Comparison of ENCODE assay signal across 22 cellular contexts in the genomic region with DNA sequence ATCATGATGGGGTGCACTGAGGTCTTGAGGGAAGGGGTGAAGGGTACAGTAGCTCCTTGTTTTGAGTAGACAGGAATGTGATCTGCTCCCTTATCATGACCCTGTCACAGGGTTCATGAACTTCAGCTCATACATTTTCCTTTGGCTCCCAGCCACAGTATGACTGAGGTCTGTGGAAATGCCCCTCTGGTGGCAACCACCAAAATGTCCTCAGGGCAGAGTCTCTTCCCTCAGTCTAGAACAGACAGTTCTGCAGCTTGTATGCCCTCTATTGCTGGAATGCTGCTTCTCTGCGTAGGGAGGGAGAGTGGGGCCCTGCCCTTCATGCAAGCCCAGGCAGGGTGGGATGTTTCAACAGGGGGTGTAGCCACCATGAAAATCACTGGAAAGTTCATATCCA. TPM values are rescaled to one million over a fixed set of nuclear protein-coding genes. Genes with fewer than 3 reads are reported as not detected.
DNase-seq lines count a peak whose midpoint lies in the region; ATAC-seq, FAIRE-seq and TF ChIP-seq lines count a peak whose summit lies in the region.
"Had no signal": no experiment of that assay in that cellular context is flagged by ENCODE, and none has a peak within 500 bp of the region (broad histone marks: within the 10 kb centered on the region; RNA-seq: fewer than 3 reads in every experiment).

No MANE protein-coding gene starts in this region.

- POLR2A ChIA-PET in RWPE1 (lab: Yijun Ruan, JAX; ENCODE audit: low non-redundant PET): no interaction called here

- no peak for ATAC-seq in stimulated activated effector memory CD8-positive, alpha-beta T cell treated with anti-CD3 and anti-CD28 coated beads, Interleukin-12 subunit alpha, Interleukin-12 subunit beta, amount 100 ng/mL, for 72 hours

- H3K4me3 ChIP-seq in bronchial epithelial cell (ENCODE audit: low read depth, low read length): no peak overlapping the region
- H3K4me3 ChIP-seq: GM23338 had no signal

- TF ChIP-seq CTCF in RWPE1 (conservative IDR thresholded peaks at IDR 0.05; ENCODE audit: low read depth) (no peak), bronchial epithelial cell (IDR thresholded peaks at IDR 0.05; ENCODE audit: insufficient read depth, low read length, severe bottlenecking) (no peak), neural crest cell (conservative IDR thresholded peaks at IDR 0.05) (no peak)

- no peak overlapping the region for H3K27ac ChIP-seq in RWPE1
- H3K27ac ChIP-seq: HL-60 had no signal

- DNase-seq in ELR (ENCODE audit: low read depth) (peak; percentile 6), RWPE1 (ENCODE audit: low spot score) (peak; percentile 17), bronchial epithelial cell (ENCODE audit: low read depth) (peak; percentile 48), neural crest cell (ENCODE audit: low read depth, low spot score) (no peak), KBM-7 (no peak), D341Med (ENCODE audit: low spot score) (no peak)
- DNase-seq in stimulated activated effector memory CD8-positive, alpha-beta T cell treated with anti-CD3 and anti-CD28 coated beads, Interleukin-12 subunit alpha, Interleukin-12 subunit beta, amount 100 ng/mL, for 72 hours (ENCODE audit: low spot score in 2 of 2): no peak
- DNase-seq: ACHN; BE2C; C1 segment of cervical spinal cord; CD4-positive, CD25-positive, alpha-beta regulatory T cell; CD8-positive, alpha-beta memory T cell; COR-L47; DMS79; HCEC 1CT had no signal

- H3K27me3 ChIP-seq in bronchial epithelial cell (ENCODE audit: control insufficient read depth, insufficient read depth, low read length): no peaks in the 10 kb centered on the region
- H3K27me3 ChIP-seq: BE2C had no signal

- peaks cover 9% of the 10 kb centered on the region for H3K36me3 Mint-ChIP-seq in neural crest cell (ENCODE audit: low read depth)
- no peaks in the 10 kb centered on the region for H3K36me3 Mint-ChIP-seq in stimulated activated effector memory CD8-positive, alpha-beta T cell treated with anti-CD3 and anti-CD28 coated beads, Interleukin-12 subunit alpha, Interleukin-12 subunit beta, amount 100 ng/mL, for 72 hours
- H3K36me3 Mint-ChIP-seq: CD4-positive, CD25-positive, alpha-beta regulatory T cell; CD8-positive, alpha-beta memory T cell had no signal

- H3K4me1 Mint-ChIP-seq in neural crest cell: no peaks in the 10 kb centered on the region
- no peaks in the 10 kb centered on the region for H3K4me1 Mint-ChIP-seq in stimulated activated effector memory CD8-positive, alpha-beta T cell treated with anti-CD3 and anti-CD28 coated beads, Interleukin-12 subunit alpha, Interleukin-12 subunit beta, amount 100 ng/mL, for 72 hours
- H3K4me1 Mint-ChIP-seq: CD4-positive, CD25-positive, alpha-beta regulatory T cell; CD8-positive, alpha-beta memory T cell; GM23338 had no signal

- peak overlapping the region; percentile 39 for H3K27ac Mint-ChIP-seq in neural crest cell (ENCODE audit: unreplicated experiment)
- no peak overlapping the region for H3K27ac Mint-ChIP-seq in stimulated activated effector memory CD8-positive, alpha-beta T cell treated with anti-CD3 and anti-CD28 coated beads, Interleukin-12 subunit alpha, Interleukin-12 subunit beta, amount 100 ng/mL, for 72 hours
- H3K27ac Mint-ChIP-seq: CD8-positive, alpha-beta memory T cell; GM23338 had no signal

- no peak overlapping the region for H3K4me3 Mint-ChIP-seq in neural crest cell
- H3K4me3 Mint-ChIP-seq in stimulated activated effector memory CD8-positive, alpha-beta T cell treated with anti-CD3 and anti-CD28 coated beads, Interleukin-12 subunit alpha, Interleukin-12 subunit beta, amount 100 ng/mL, for 72 hours: no peak overlapping the region
- H3K4me3 Mint-ChIP-seq: CD4-positive, CD25-positive, alpha-beta regulatory T cell; GM23338 had no signal

- H3K27me3 Mint-ChIP-seq in neural crest cell (ENCODE audit: low read depth): no peaks in the 10 kb centered on the region
- H3K27me3 Mint-ChIP-seq: CD4-positive, CD25-positive, alpha-beta regulatory T cell had no signal

- CTCF ChIA-PET in RWPE1 (lab: Yijun Ruan, JAX): interaction anchor here (2.0 kb wide), 1 partner anchor 62 kb away, joined by 6 read pairs; no protein-coding TSS in a partner anchor

- in situ Hi-C loops in KBM-7 (cut with MboI; ENCODE audit: low pct_unique_long_range_greater_than_20kb, low sequenced_read_pairs): no loop called here

- FAIRE-seq in bronchial epithelial cell (lab: Jason Lieb, UNC): no peak
- FAIRE-seq: A204.1, D721Med, G401.6, GM12891, H54 had no signal

- peaks cover 23% of the 10 kb centered on the region for H3K9me3 Mint-ChIP-seq in neural crest cell
- peaks cover 16% of the 10 kb centered on the region for H3K9me3 Mint-ChIP-seq in stimulated activated effector memory CD8-positive, alpha-beta T cell treated with anti-CD3 and anti-CD28 coated beads, Interleukin-12 subunit alpha, Interleukin-12 subunit beta, amount 100 ng/mL, for 72 hours

- no peaks in the 10 kb centered on the region for H3K36me3 ChIP-seq in bronchial epithelial cell (ENCODE audit: control insufficient read depth, insufficient read depth, low read length)
- H3K36me3 ChIP-seq: BE2C had no signal

RNA-seq across cellular contexts. Expression of a gene that starts 53.8 kb away (rescaled TPM):
- total RNA-seq in bronchial epithelial cell (0.26 TPM in 1 of 2 replicates, not detected in the other), neural crest cell (10.2 and 11.6 TPM in 2 replicates)
- total RNA-seq: CD4-positive, CD25-positive, alpha-beta regulatory T cell; CD8-positive, alpha-beta memory T cell had no signal

Comparison
In these comparisons a context has a peak if more than half of its experiments do, and no peak if none do; other contexts are left out.
1. DNase-seq: peak in ELR (single experiment), RWPE1 (single experiment) and bronchial epithelial cell (single experiment); none in neural crest cell (single experiment), KBM-7 (single experiment), D341Med (single experiment) and stimulated activated effector memory CD8-positive, alpha-beta T cell treated with anti-CD3 and anti-CD28 coated beads, Interleukin-12 subunit alpha, Interleukin-12 subunit beta, amount 100 ng/mL, for 72 hours (0 of 2).